ENCODE assay signal across 1 cellular context in genomic region chr16:21301168-21301894, GRCh38.
TF ChIP-seq lines count a peak whose summit lies in the region.

No MANE protein-coding gene starts in this region.

TF ChIP-seq in HepG2, 621 proteins besides CTCF, POLR2A, EP300 and RAD21 (continued from another document and continues in another):
- TF ChIP-seq, protein P1, sequence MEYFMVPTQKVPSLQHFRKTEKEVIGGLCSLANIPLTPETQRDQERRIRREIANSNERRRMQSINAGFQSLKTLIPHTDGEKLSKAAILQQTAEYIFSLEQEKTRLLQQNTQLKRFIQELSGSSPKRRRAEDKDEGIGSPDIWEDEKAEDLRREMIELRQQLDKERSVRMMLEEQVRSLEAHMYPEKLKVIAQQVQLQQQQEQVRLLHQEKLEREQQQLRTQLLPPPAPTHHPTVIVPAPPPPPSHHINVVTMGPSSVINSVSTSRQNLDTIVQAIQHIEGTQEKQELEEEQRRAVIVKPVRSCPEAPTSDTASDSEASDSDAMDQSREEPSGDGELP (IDR thresholded peaks at IDR 0.05; ENCODE audit: borderline replicate concordance, low read depth), result no peak
- TF ChIP-seq AKAP8 (CRISPR knock-in tag; IDR thresholded peaks at IDR 0.05), result peak; percentile 95
- TF ChIP-seq ZNF619 (CRISPR knock-in tag; IDR thresholded peaks at IDR 0.05), result no peak
- TF ChIP-seq KLF13 (CRISPR knock-in tag; IDR thresholded peaks at IDR 0.05), result no peak; the same call in 1 of the 2 replicates
- no peak for TF ChIP-seq SMARCE1 (IDR thresholded peaks at IDR 0.05; ENCODE audit: borderline replicate concordance)
- peak; percentile 90 for TF ChIP-seq ARNTL (CRISPR knock-in tag; IDR thresholded peaks at IDR 0.05)
- 0 out of 2 replicates have a peak, but pooled peaks have one; percentile 30 for TF ChIP-seq MIER2 (CRISPR knock-in tag; IDR thresholded peaks at IDR 0.05)
- no peak; the same call in 1 of the 2 replicates for TF ChIP-seq REL (CRISPR knock-in tag; conservative IDR thresholded peaks at IDR 0.05)
- peak; percentile 64; the same call in 1 of the 2 replicates for TF ChIP-seq ZNF598 (CRISPR knock-in tag; IDR thresholded peaks at IDR 0.05; ENCODE audit: borderline replicate concordance)
- no peak for TF ChIP-seq NFIB (CRISPR knock-in tag; IDR thresholded peaks at IDR 0.05; ENCODE audit: borderline replicate concordance)
- TF ChIP-seq SNRNP70 (IDR thresholded peaks at IDR 0.05; ENCODE audit: low read depth, low read length), result no peak
- no peak; the same call in 1 of the 2 replicates for TF ChIP-seq ZFP36L1 (CRISPR knock-in tag; IDR thresholded peaks at IDR 0.05)
- TF ChIP-seq, protein P2, sequence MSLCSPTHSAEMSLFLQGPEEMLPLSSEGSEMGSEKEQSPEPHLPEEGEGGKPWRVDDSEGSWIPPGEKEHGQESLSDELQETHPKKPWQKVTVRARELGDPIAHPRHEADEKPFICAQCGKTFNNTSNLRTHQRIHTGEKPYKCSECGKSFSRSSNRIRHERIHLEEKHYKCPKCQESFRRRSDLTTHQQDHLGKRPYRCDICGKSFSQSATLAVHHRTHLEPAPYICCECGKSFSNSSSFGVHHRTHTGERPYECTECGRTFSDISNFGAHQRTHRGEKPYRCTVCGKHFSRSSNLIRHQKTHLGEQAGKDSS (CRISPR knock-in tag; IDR thresholded peaks at IDR 0.05; ENCODE audit: borderline replicate concordance, low read depth), result peak; percentile 98
- TF ChIP-seq, protein P3, sequence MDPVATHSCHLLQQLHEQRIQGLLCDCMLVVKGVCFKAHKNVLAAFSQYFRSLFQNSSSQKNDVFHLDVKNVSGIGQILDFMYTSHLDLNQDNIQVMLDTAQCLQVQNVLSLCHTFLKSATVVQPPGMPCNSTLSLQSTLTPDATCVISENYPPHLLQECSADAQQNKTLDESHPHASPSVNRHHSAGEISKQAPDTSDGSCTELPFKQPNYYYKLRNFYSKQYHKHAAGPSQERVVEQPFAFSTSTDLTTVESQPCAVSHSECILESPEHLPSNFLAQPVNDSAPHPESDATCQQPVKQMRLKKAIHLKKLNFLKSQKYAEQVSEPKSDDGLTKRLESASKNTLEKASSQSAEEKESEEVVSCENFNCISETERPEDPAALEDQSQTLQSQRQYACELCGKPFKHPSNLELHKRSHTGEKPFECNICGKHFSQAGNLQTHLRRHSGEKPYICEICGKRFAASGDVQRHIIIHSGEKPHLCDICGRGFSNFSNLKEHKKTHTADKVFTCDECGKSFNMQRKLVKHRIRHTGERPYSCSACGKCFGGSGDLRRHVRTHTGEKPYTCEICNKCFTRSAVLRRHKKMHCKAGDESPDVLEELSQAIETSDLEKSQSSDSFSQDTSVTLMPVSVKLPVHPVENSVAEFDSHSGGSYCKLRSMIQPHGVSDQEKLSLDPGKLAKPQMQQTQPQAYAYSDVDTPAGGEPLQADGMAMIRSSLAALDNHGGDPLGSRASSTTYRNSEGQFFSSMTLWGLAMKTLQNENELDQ (CRISPR knock-in tag; IDR thresholded peaks at IDR 0.05; ENCODE audit: borderline replicate concordance), result no peak
- TF ChIP-seq ZNF607 (CRISPR knock-in tag; IDR thresholded peaks at IDR 0.05; ENCODE audit: borderline replicate concordance), result peak; percentile 97
- peak; percentile 70 for TF ChIP-seq SIN3A (IDR thresholded peaks at IDR 0.05; ENCODE audit: borderline replicate concordance, low read depth, low read length)
- TF ChIP-seq ARHGAP35 (CRISPR knock-in tag; IDR thresholded peaks at IDR 0.05; ENCODE audit: borderline replicate concordance), result peak; percentile 72; the same call in 1 of the 2 replicates
- TF ChIP-seq ZNF282 (IDR thresholded peaks at IDR 0.05; ENCODE audit: partially characterized antibody), result no peak
- TF ChIP-seq ZNF562 (CRISPR knock-in tag; IDR thresholded peaks at IDR 0.05; ENCODE audit: borderline replicate concordance), result no peak
- TF ChIP-seq ZNF747 (CRISPR knock-in tag; IDR thresholded peaks at IDR 0.05; ENCODE audit: borderline replicate concordance), result peak; percentile 88; the same call in 1 of the 2 replicates
- 0 out of 2 replicates have a peak, but pooled peaks have one; percentile 33 for TF ChIP-seq NFATC3 (CRISPR knock-in tag; IDR thresholded peaks at IDR 0.05)
- no peak for TF ChIP-seq ZBTB25 (CRISPR knock-in tag; IDR thresholded peaks at IDR 0.05)
- TF ChIP-seq ZC3H13 (CRISPR knock-in tag; IDR thresholded peaks at IDR 0.05), result peak; percentile 93
- TF ChIP-seq IRX3 (CRISPR knock-in tag; IDR thresholded peaks at IDR 0.05; ENCODE audit: borderline replicate concordance, low read depth), result peak; percentile 84
- TF ChIP-seq SP5 (CRISPR knock-in tag; IDR thresholded peaks at IDR 0.05; ENCODE audit: borderline replicate concordance, low read depth), result peak; percentile 84
- no peak for TF ChIP-seq NR3C1 (CRISPR knock-in tag; IDR thresholded peaks at IDR 0.05)
- peak; percentile 88; the same call in 1 of the 2 replicates for TF ChIP-seq ZNF839 (CRISPR knock-in tag; IDR thresholded peaks at IDR 0.05; ENCODE audit: borderline replicate concordance)
- TF ChIP-seq, protein P4, sequence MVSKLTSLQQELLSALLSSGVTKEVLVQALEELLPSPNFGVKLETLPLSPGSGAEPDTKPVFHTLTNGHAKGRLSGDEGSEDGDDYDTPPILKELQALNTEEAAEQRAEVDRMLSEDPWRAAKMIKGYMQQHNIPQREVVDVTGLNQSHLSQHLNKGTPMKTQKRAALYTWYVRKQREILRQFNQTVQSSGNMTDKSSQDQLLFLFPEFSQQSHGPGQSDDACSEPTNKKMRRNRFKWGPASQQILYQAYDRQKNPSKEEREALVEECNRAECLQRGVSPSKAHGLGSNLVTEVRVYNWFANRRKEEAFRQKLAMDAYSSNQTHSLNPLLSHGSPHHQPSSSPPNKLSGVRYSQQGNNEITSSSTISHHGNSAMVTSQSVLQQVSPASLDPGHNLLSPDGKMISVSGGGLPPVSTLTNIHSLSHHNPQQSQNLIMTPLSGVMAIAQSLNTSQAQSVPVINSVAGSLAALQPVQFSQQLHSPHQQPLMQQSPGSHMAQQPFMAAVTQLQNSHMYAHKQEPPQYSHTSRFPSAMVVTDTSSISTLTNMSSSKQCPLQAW (CRISPR knock-in tag; IDR thresholded peaks at IDR 0.05), result no peak
- no peak for TF ChIP-seq PLSCR1 (CRISPR knock-in tag; IDR thresholded peaks at IDR 0.05; ENCODE audit: borderline replicate concordance)
- 0 out of 4 replicates have a peak, but pooled peaks of 1 of the 2 experiments have one; percentile 13 for TF ChIP-seq NR2F1 (CRISPR knock-in tag; IDR thresholded peaks at IDR 0.05)
- TF ChIP-seq ZEB1 (IDR thresholded peaks at IDR 0.05; ENCODE audit: insufficient replicate concordance, low read depth), result no peak
- 0 out of 2 replicates have a peak, but pooled peaks have one; percentile 62 for TF ChIP-seq PCBP1 (IDR thresholded peaks at IDR 0.05; ENCODE audit: borderline replicate concordance, low read depth, low read length)
- peak; percentile 97 for TF ChIP-seq ZNF891 (CRISPR knock-in tag; IDR thresholded peaks at IDR 0.05)
- peak; percentile 78; the same call in 1 of the 2 replicates for TF ChIP-seq ZBTB20 (CRISPR knock-in tag; IDR thresholded peaks at IDR 0.05; ENCODE audit: borderline replicate concordance, low read depth)
- peak; percentile 90; the same call in 1 of the 2 replicates for TF ChIP-seq ZNF83 (CRISPR knock-in tag; IDR thresholded peaks at IDR 0.05; ENCODE audit: borderline replicate concordance)
- peak; percentile 26; the same call in 1 of the 2 replicates for TF ChIP-seq ZNF703 (CRISPR knock-in tag; IDR thresholded peaks at IDR 0.05; ENCODE audit: borderline replicate concordance)
- no peak; the same call in none of the 2 replicates for TF ChIP-seq ZSCAN9 (CRISPR knock-in tag; IDR thresholded peaks at IDR 0.05; ENCODE audit: borderline replicate concordance)
- TF ChIP-seq NR2C2 (CRISPR knock-in tag; IDR thresholded peaks at IDR 0.05; ENCODE audit: borderline replicate concordance), result no peak; the same call in 1 of the 2 replicates
- peak; percentile 63 for TF ChIP-seq PPARG (CRISPR knock-in tag; conservative IDR thresholded peaks at IDR 0.05)
- TF ChIP-seq ZSCAN21 (CRISPR knock-in tag; IDR thresholded peaks at IDR 0.05; ENCODE audit: borderline replicate concordance), result peak; percentile 89; the same call in 1 of the 2 replicates
- peak; percentile 78; the same call in 1 of the 2 replicates for TF ChIP-seq ISL2 (CRISPR knock-in tag; IDR thresholded peaks at IDR 0.05)
- TF ChIP-seq ELF1 (CRISPR knock-in tag; IDR thresholded peaks at IDR 0.05), result no peak
- TF ChIP-seq EED (CRISPR knock-in tag; IDR thresholded peaks at IDR 0.05), result peak; percentile 99
- TF ChIP-seq KMT2A (CRISPR knock-in tag; IDR thresholded peaks at IDR 0.05), result peak; percentile 87
- TF ChIP-seq ZNF18 (CRISPR knock-in tag; IDR thresholded peaks at IDR 0.05; ENCODE audit: insufficient replicate concordance), result peak; percentile 91
- TF ChIP-seq TBX2 (CRISPR knock-in tag; IDR thresholded peaks at IDR 0.05; ENCODE audit: borderline replicate concordance), result peak; percentile 92
- peak; percentile 76; the same call in 1 of the 2 replicates for TF ChIP-seq ERF (CRISPR knock-in tag; IDR thresholded peaks at IDR 0.05)
- TF ChIP-seq NCOR1 (IDR thresholded peaks at IDR 0.05; ENCODE audit: borderline replicate concordance, low read length), result no peak
- peak; percentile 91 for TF ChIP-seq TFDP1 (CRISPR knock-in tag; IDR thresholded peaks at IDR 0.05; ENCODE audit: borderline replicate concordance)
- TF ChIP-seq MTA1 (CRISPR knock-in tag; IDR thresholded peaks at IDR 0.05; ENCODE audit: borderline replicate concordance), result peak; percentile 100
- TF ChIP-seq CCAR2 (optimal IDR thresholded peaks at IDR 0.05; ENCODE audit: low read depth, low read length), result no peak
- no peak; the same call in 1 of the 2 replicates for TF ChIP-seq EHMT2 (IDR thresholded peaks at IDR 0.05; ENCODE audit: borderline replicate concordance, low read depth, low read length)
- peak; percentile 92; the same call in 1 of the 2 replicates for TF ChIP-seq RNF2 (conservative IDR thresholded peaks at IDR 0.05; ENCODE audit: low read depth)
- TF ChIP-seq ZNF263 (CRISPR knock-in tag; IDR thresholded peaks at IDR 0.05), result peak; percentile 98
- peak; percentile 79; the same call in 1 of the 2 replicates for TF ChIP-seq SSRP1 (CRISPR knock-in tag; IDR thresholded peaks at IDR 0.05)
- TF ChIP-seq, protein P5, sequence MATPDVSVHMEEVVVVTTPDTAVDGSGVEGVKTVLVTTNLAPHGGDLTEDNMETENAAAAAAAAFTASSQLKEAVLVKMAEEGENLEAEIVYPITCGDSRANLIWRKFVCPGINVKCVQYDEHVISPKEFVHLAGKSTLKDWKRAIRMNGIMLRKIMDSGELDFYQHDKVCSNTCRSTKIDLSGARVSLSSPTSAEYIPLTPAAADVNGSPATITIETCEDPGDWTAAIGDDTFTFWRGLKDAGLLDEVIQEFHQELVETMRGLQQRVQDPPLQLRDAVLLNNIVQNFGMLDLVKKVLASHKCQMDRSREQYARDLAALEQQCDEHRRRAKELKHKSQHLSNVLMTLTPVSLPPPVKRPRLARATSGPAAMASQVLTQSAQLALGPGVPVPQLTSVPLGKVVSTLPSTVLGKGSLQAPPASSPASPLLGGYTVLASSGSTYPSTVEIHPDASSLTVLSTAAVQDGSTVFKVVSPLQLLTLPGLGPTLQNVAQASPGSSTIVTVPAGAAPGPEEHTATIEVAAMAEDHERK (CRISPR knock-in tag; IDR thresholded peaks at IDR 0.05; ENCODE audit: low read depth), result no peak
- no peak for TF ChIP-seq TOPORS (CRISPR knock-in tag; IDR thresholded peaks at IDR 0.05)
- TF ChIP-seq ZNF317 (CRISPR knock-in tag; IDR thresholded peaks at IDR 0.05), result no peak; the same call in 1 of the 2 replicates
- peak; percentile 95 for TF ChIP-seq IRF9 (CRISPR knock-in tag; IDR thresholded peaks at IDR 0.05; ENCODE audit: borderline replicate concordance)
- TF ChIP-seq NFIC (IDR thresholded peaks at IDR 0.05; ENCODE audit: low read length), result no peak
- peak; percentile 97 for TF ChIP-seq ZNF709 (CRISPR knock-in tag; IDR thresholded peaks at IDR 0.05)
